Comparison of ENCODE assay signal across 8 cellular contexts in the genomic region with DNA sequence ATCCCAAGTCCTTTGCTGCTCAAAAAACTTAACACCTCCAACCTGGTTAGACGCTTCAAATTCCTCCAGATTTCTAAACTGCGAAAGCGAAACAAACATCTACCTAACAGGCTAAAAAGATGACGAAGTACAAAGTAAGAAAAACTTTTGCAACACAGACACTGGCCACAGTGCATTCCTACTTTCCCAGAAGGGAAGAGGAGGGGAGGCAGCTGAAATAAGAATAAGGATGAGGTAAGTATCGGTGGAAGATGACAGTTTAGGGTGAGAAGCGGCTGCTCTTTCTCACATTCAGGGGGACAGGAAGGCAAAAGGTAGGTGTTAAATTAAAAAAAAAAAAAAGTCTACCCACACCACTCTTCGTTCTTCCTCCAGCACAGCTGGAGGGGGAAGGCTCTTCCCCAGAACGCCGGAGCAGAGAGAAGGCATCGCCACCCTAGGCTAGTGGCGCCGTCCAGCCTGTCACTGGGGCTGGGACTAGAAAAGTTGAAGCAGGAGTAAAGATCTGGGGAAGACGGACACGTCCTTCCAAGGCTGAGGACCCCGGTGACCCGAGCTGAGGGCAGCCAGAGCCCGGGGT. TPM values are rescaled to one million over a fixed set of nuclear protein-coding genes. Genes with fewer than 3 reads are reported as not detected.
DNase-seq lines count a peak whose midpoint lies in the region; ATAC-seq and TF ChIP-seq lines count a peak whose summit lies in the region.

No MANE protein-coding gene starts in this region.

- peaks cover 37% of the 10 kb centered on the region for H3K4me1 Mint-ChIP-seq in activated CD4-positive, alpha-beta memory T cell treated with anti-CD3 and anti-CD28 coated beads for 36 hours (ENCODE audit: low read depth)

- POLR2A ChIA-PET in activated CD4-positive, alpha-beta memory T cell treated with anti-CD3 and anti-CD28 coated beads for 36 hours (lab: Charles Lee) = interaction anchor here (1.3 to 2.2 kb wide), 6 partner anchors 226 to 1437 kb away, joined by 3 to 12 read pairs (median 6); partner anchors contain the start of genes COMMD3 and OTUD1

- peaks cover 6% of the 10 kb centered on the region for H3K9me3 Mint-ChIP-seq in activated CD4-positive, alpha-beta memory T cell treated with anti-CD3 and anti-CD28 coated beads for 36 hours

- peak overlapping the region; percentile 87 for H3K4me3 Mint-ChIP-seq in activated CD4-positive, alpha-beta memory T cell treated with anti-CD3 and anti-CD28 coated beads for 36 hours

- peak overlapping the region; percentile 81 for H3K27ac Mint-ChIP-seq in activated CD4-positive, alpha-beta memory T cell treated with anti-CD3 and anti-CD28 coated beads for 36 hours

- peaks cover 6% of the 10 kb centered on the region for H3K27me3 Mint-ChIP-seq in activated CD4-positive, alpha-beta memory T cell treated with anti-CD3 and anti-CD28 coated beads for 36 hours

- H3K36me3 Mint-ChIP-seq in activated CD4-positive, alpha-beta memory T cell treated with anti-CD3 and anti-CD28 coated beads for 36 hours = peaks cover 7% of the 10 kb centered on the region

- DNase-seq in ELF-1 (ENCODE audit: low read depth, low spot score) = peak; percentile 51
- DNase-seq in activated CD4-positive, alpha-beta memory T cell treated with anti-CD3 and anti-CD28 coated beads for 36 hours = no peak
- DNase-seq in foreskin fibroblast = peak; percentile 27 to 67
- DNase-seq in omental fat pad (ENCODE audit: low spot score) = no peak
- no peak for DNase-seq in NCI-H2029 (lab: John Stamatoyannopoulos, UW)

- CTCF ChIA-PET in activated CD4-positive, alpha-beta memory T cell treated with anti-CD3 and anti-CD28 coated beads for 36 hours (lab: Charles Lee) = interaction anchor here (0.8 to 3.4 kb wide), 8 partner anchors 9 to 506 kb away, joined by 3 to 41 read pairs (median 4); partner anchors contain the start of gene SKIDA1

- ATAC-seq in GM19467 (IDR thresholded peaks at IDR 0.05; ENCODE audit: unreplicated experiment) = peak; percentile 11
- ATAC-seq in HG03520 (IDR thresholded peaks at IDR 0.05; ENCODE audit: unreplicated experiment) = peak; percentile 6
- peak; percentile 11 for ATAC-seq in omental fat pad (ENCODE audit: low FRiP score)
- no peak for ATAC-seq in GM19324 (IDR thresholded peaks at IDR 0.05; ENCODE audit: low FRiP score, unreplicated experiment)

- TF ChIP-seq CTCF in foreskin fibroblast (IDR thresholded peaks at IDR 0.05; ENCODE audit: low read depth, low read length) (no peak), omental fat pad (IDR thresholded peaks at IDR 0.05) (no peak)

- intact Hi-C loops in activated CD4-positive, alpha-beta memory T cell treated with anti-CD3 and anti-CD28 coated beads for 36 hours (cut with micrococcal nuclease) = loop anchor here (1.0 to 10.0 kb wide), 10 partner anchors 20 to 1092 kb away; partner anchors contain the start of genes BMI1 and MSRB2

- peak overlapping the region; percentile 79 to 88 for H3K4me3 ChIP-seq in foreskin fibroblast (ENCODE audit: low read depth in 1 of 2, low read length in 2 of 2)

RNA-seq across cellular contexts. Expression of gene DNAJC1, which starts 0.9 kb away (rescaled TPM):
- total RNA-seq in activated CD4-positive, alpha-beta memory T cell treated with anti-CD3 and anti-CD28 coated beads for 36 hours = 10 to 100 TPM; 24.0 to 24.8 TPM
- total RNA-seq in omental fat pad = 100 to 1,000 TPM in 1 of 4 donors, 10 to 100 TPM in 3; 69.5 to 119 (median 89.8) TPM

Comparison
In these comparisons a context has a peak if more than half of its experiments do, and no peak if none do; other contexts are left out.
1. DNase-seq: peak in ELF-1 (single experiment) and foreskin fibroblast (2 of 2); none in activated CD4-positive, alpha-beta memory T cell treated with anti-CD3 and anti-CD28 coated beads for 36 hours (single experiment), omental fat pad (single experiment) and NCI-H2029 (single experiment).